ENCODE assay signal across 23 cellular contexts in the genomic region with DNA sequence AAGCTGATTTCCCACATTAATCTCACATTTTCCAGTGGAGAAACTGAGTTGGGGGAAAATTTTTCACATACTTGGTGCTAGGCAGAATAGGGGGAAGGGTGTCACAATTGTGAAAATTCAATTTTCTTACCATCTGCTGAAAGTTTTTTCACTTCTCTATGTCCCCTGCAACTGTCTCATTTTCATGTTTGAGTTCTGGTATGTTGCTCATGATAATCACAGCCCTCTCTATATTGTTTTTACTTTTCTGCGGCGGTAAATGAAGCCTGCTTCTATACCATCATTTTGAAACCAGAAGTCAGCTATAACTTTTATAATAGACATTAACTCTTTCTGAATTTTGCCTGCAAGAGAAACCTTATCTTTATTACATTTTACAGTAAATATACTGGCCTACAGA.
A peak's percentile ranks its signal among the peaks of the same experiment; 100 is the strongest.
DNase-seq lines count a peak whose midpoint lies in the region; ATAC-seq, FAIRE-seq and TF ChIP-seq lines count a peak whose summit lies in the region.
"Had no signal": no experiment of that assay in that cellular context is flagged by ENCODE, and none has a peak within 500 bp of the region (broad histone marks: within the 10 kb centered on the region; RNA-seq: fewer than 3 reads in every experiment).

No MANE protein-coding gene starts in this region.

- 92% methylated on average over 2 of the region's 2 CpGs; no CpG with 5 or more reads in 1 of the 2 experiments for WGBS in H1 (ENCODE audit: extremely low coverage in 1 of 2, insufficient coverage in 1 of 2, insufficient read length in 1 of 2, insufficient replicate concordance in 2 of 2, low coverage in 1 of 2, low lambda C conversion rate in 2 of 2, missing lambda C conversion rate in 1 of 2), 2 experiments

- POLR2A ChIA-PET in H1 (lab: Charles Lee; ENCODE audit: partially characterized antibody) (no interaction called here), MCF 10A (lab: Yijun Ruan, JAX) (no interaction called here)
- POLR2A ChIA-PET in CD4-positive, alpha-beta memory T cell (lab: Charles Lee; ENCODE audit: partially characterized antibody) = no interaction called here

- H3K4me3 ChIP-seq in OCI-LY3 (ENCODE audit: low read length) = peak overlapping the region; percentile 65
- no peak overlapping the region for H3K4me3 ChIP-seq in H1 (ENCODE audit: extremely low read depth in 1 of 4, insufficient read depth in 2 of 4, low read depth in 3 of 4, low read length in 4 of 4)
- no peak overlapping the region for H3K4me3 ChIP-seq in CD4-positive, alpha-beta memory T cell (ENCODE audit: low read length in 2 of 2)
- H3K4me3 ChIP-seq: A549; BLaER1 treated with 17β-estradiol and CSF1 and Interleukin-3, amounts not matched to agents 10 nM and 100 nM had no signal

- H3K4me1 ChIP-seq in OCI-LY3 (ENCODE audit: low read length) = peaks cover 41% of the 10 kb centered on the region
- peaks cover 0 to 2% (median 0%) of the 10 kb centered on the region in 4 experiments; a peak in 2 of 7 replicates for H3K4me1 ChIP-seq in H1 (replicated peaks in 1 of 4; ENCODE audit: control insufficient read depth in 3 of 4, insufficient read depth in 4 of 4, low read length in 3 of 4)
- H3K4me1 ChIP-seq in CD4-positive, alpha-beta memory T cell (ENCODE audit: insufficient read depth, low read length) = no peaks in the 10 kb centered on the region
- H3K4me1 ChIP-seq: A549 had no signal

- no peaks in the 10 kb centered on the region for H3K4me1 Mint-ChIP-seq in MCF 10A (ENCODE audit: insufficient read depth, unreplicated experiment)
- H3K4me1 Mint-ChIP-seq in CD4-positive, alpha-beta memory T cell = no peaks in the 10 kb centered on the region
- H3K4me1 Mint-ChIP-seq: B cell; CD8-positive, alpha-beta memory T cell had no signal

- H2BK120ac ChIP-seq in H1 (replicated peaks; ENCODE audit: low read depth, low read length) = no peak overlapping the region

- no peak overlapping the region for H3K4ac ChIP-seq in H1 (replicated peaks; ENCODE audit: insufficient read length, low read depth, low read length)

- no peak overlapping the region for H2BK5ac ChIP-seq in H1 (ENCODE audit: low read depth, low read length)

- FAIRE-seq in H1 (lab: Jason Lieb, UNC) = no peak
- FAIRE-seq: A549, GM12891 had no signal

- ATAC-seq in GM18868 (IDR thresholded peaks at IDR 0.05; ENCODE audit: unreplicated experiment) (peak; percentile 79), HG02678 (IDR thresholded peaks at IDR 0.05; ENCODE audit: unreplicated experiment) (no peak)
- ATAC-seq: A549 had no signal

- no peak overlapping the region for H4K8ac ChIP-seq in H1 (ENCODE audit: extremely low read depth, insufficient read depth, low read length)

- intact Hi-C loops in MCF 10A (cut with micrococcal nuclease) = no loop called here
- intact Hi-C loops in CD4-positive, alpha-beta memory T cell (cut with micrococcal nuclease) = no loop called here

- no peak for TF ChIP-seq POLR2A in H1 (IDR thresholded peaks at IDR 0.05; ENCODE audit: control extremely low read depth in 1 of 2, low read depth in 2 of 2, low read length in 2 of 2)

- no peak overlapping the region for H3K23ac ChIP-seq in H1 (ENCODE audit: insufficient read length)

- no peaks in the 10 kb centered on the region for H3K79me1 ChIP-seq in H1 (ENCODE audit: low read depth, low read length)

- H3K79me2 ChIP-seq in OCI-LY3 (ENCODE audit: low read length) (no peaks in the 10 kb centered on the region), H1 (ENCODE audit: control insufficient read depth in 1 of 2, insufficient read depth in 2 of 2, low read length in 2 of 2) (no peaks in the 10 kb centered on the region)

- CTCF ChIA-PET in H1 (lab: Charles Lee; ENCODE audit: partially characterized antibody) (interaction anchor here (0.9 kb wide), 1 partner anchor 58 kb away, joined by 3 read pairs; no protein-coding TSS in a partner anchor), MCF 10A (lab: Yijun Ruan, JAX) (interaction anchor here (0.8 kb wide), 1 partner anchor 179 kb away, joined by 3 read pairs; no protein-coding TSS in a partner anchor)
- CTCF ChIA-PET in CD4-positive, alpha-beta memory T cell (lab: Charles Lee; ENCODE audit: partially characterized antibody) = no interaction called here

- peak overlapping the region; percentile 84 for H3K4me2 ChIP-seq in OCI-LY3 (ENCODE audit: low read length)
- no peak overlapping the region for H3K4me2 ChIP-seq in H1 (ENCODE audit: insufficient read depth in 1 of 2, low read depth in 2 of 2, low read length in 2 of 2)
- H3K4me2 ChIP-seq: A549; BLaER1 treated with 17β-estradiol and CSF1 and Interleukin-3, amounts not matched to agents 10 nM and 100 nM had no signal

- peaks cover 6% of the 10 kb centered on the region for H3K36me3 ChIP-seq in OCI-LY3 (replicated peaks; ENCODE audit: low read depth, low read length)
- H3K36me3 ChIP-seq in H1 (ENCODE audit: control insufficient read depth in 2 of 4, insufficient read depth in 4 of 4, low read length in 3 of 4) = no peaks in the 10 kb centered on the region
- H3K36me3 ChIP-seq in CD4-positive, alpha-beta memory T cell (ENCODE audit: insufficient read depth, low read length) = no peaks in the 10 kb centered on the region
- H3K36me3 ChIP-seq: BLaER1 treated with 17β-estradiol and CSF1 and Interleukin-3, amounts not matched to agents 10 nM and 100 nM had no signal

- H3K9ac ChIP-seq in OCI-LY3 (ENCODE audit: low read length) (peak overlapping the region; percentile 60), H1 (replicated peaks in 1 of 4; ENCODE audit: extremely low read depth in 1 of 4, low read depth in 3 of 4, low read length in 3 of 4) (no peak overlapping the region)
- H3K9ac ChIP-seq: BLaER1 treated with 17β-estradiol and CSF1 and Interleukin-3, amounts not matched to agents 10 nM and 100 nM had no signal

- no peaks in the 10 kb centered on the region for H3K27me3 ChIP-seq in OCI-LY3 (ENCODE audit: low read depth, low read length)
- no peaks in the 10 kb centered on the region for H3K27me3 ChIP-seq in H1 (replicated peaks in 1 of 4; ENCODE audit: control insufficient read depth in 3 of 4, extremely low read depth in 1 of 4, insufficient read depth in 3 of 4, low read length in 3 of 4)
- no peaks in the 10 kb centered on the region for H3K27me3 ChIP-seq in CD4-positive, alpha-beta memory T cell (ENCODE audit: insufficient read depth, low read length)
- H3K27me3 ChIP-seq: BLaER1 treated with 17β-estradiol and CSF1 and Interleukin-3, amounts not matched to agents 10 nM and 100 nM had no signal

- no peak overlapping the region for H2BK20ac ChIP-seq in H1 (ENCODE audit: low read length)

- H2AFZ ChIP-seq in OCI-LY3 (ENCODE audit: low read depth, low read length) (peak overlapping the region; percentile 59; the same call in 1 of the 2 replicates), H1 (ENCODE audit: low read length) (peak overlapping the region; percentile 70; the same call in 1 of the 2 replicates)

- no peak overlapping the region for H3K56ac ChIP-seq in H1 (replicated peaks; ENCODE audit: insufficient read length, low read depth, low read length)

- no peaks in the 10 kb centered on the region for H3K23me2 ChIP-seq in H1 (ENCODE audit: low read depth, low read length)

- no peak overlapping the region for H2BK15ac ChIP-seq in H1 (ENCODE audit: low read length)

- H3K9me3 ChIP-seq in OCI-LY3 (ENCODE audit: insufficient read depth, low read length) = no peaks in the 10 kb centered on the region
- no peaks in the 10 kb centered on the region for H3K9me3 ChIP-seq in H1 (ENCODE audit: insufficient read depth in 2 of 2, low read depth in 1 of 2, low read length in 1 of 2)
- H3K9me3 ChIP-seq in CD4-positive, alpha-beta memory T cell (ENCODE audit: control insufficient read depth in 1 of 2, low read length in 2 of 2) = peaks cover 0 to 2% of the 10 kb centered on the region in 2 donors
- H3K9me3 ChIP-seq: A549; BLaER1 treated with 17β-estradiol and CSF1 and Interleukin-3, amounts not matched to agents 10 nM and 100 nM had no signal

- H4K20me1 ChIP-seq in OCI-LY3 (ENCODE audit: insufficient read depth, low read length) (no peaks in the 10 kb centered on the region), H1 (replicated peaks in 1 of 2; ENCODE audit: control insufficient read depth in 1 of 2, insufficient read depth in 2 of 2, low read length in 2 of 2) (no peaks in the 10 kb centered on the region)
- H4K20me1 ChIP-seq: BLaER1 treated with 17β-estradiol and CSF1 and Interleukin-3, amounts not matched to agents 10 nM and 100 nM had no signal

- no peak overlapping the region for H3K14ac ChIP-seq in H1 (ENCODE audit: insufficient read length)

- no peaks in the 10 kb centered on the region for H3K27me3 Mint-ChIP-seq in MCF 10A (ENCODE audit: insufficient read depth, unreplicated experiment)
- H3K27me3 Mint-ChIP-seq in CD4-positive, alpha-beta memory T cell = no peaks in the 10 kb centered on the region
- H3K27me3 Mint-ChIP-seq: B cell; CD4-positive, alpha-beta T cell; CD8-positive, alpha-beta memory T cell had no signal

- no peak overlapping the region for H2BK12ac ChIP-seq in H1 (ENCODE audit: low read depth, low read length)

- H4K91ac ChIP-seq in H1 (replicated peaks; ENCODE audit: insufficient read length, low read length) = no peak overlapping the region

- peak overlapping the region; percentile 94 for H3K27ac ChIP-seq in OCI-LY3 (ENCODE audit: low read length)
- no peak overlapping the region for H3K27ac ChIP-seq in H1 (ENCODE audit: low read depth, low read length)
- H3K27ac ChIP-seq in CD4-positive, alpha-beta memory T cell (ENCODE audit: low read depth, low read length) = no peak overlapping the region
- H3K27ac ChIP-seq: 22Rv1; A549; BLaER1 treated with 17β-estradiol and CSF1 and Interleukin-3, amounts not matched to agents 10 nM and 100 nM; C4-2B had no signal

- no peak overlapping the region for H2AK5ac ChIP-seq in H1 (ENCODE audit: low read depth, low read length)

- TF ChIP-seq CTCF in OCI-LY3 (IDR thresholded peaks at IDR 0.05; ENCODE audit: low read depth, low read length) (no peak), H1 (IDR thresholded peaks at IDR 0.05; ENCODE audit: control extremely low read depth in 1 of 3, insufficient read depth in 1 of 3, low read depth in 1 of 3, low read length in 3 of 3) (no peak), MCF 10A (IDR thresholded peaks at IDR 0.05; ENCODE audit: unreplicated experiment) (no peak)

- no peak overlapping the region for H4K5ac ChIP-seq in H1 (ENCODE audit: insufficient read length, low read depth, low read length)

- no peak overlapping the region for H3K18ac ChIP-seq in H1 (ENCODE audit: extremely low read depth, low read length)

- DNase-seq in H1 (ENCODE audit: low read depth in 1 of 2, low spot score in 2 of 2) (no peak), MCF 10A (ENCODE audit: unreplicated experiment) (no peak)
- no peak for DNase-seq in CD4-positive, alpha-beta memory T cell
- DNase-seq: AML-193; CD4-positive, alpha-beta T cell; CD8-positive, alpha-beta memory T cell; COR-L47; DMS 273 treated with DMSO at 0.1 percent for 48 hours; DMS153; DMS53; DMS79; DND-41; EL; GDM1 had no signal

- BruUV-seq in MCF 10A (replicated peaks; lab: Mats Ljungman, UMichigan) = no TSS peak

- no peaks in the 10 kb centered on the region for H3K36me3 Mint-ChIP-seq in MCF 10A (ENCODE audit: insufficient read depth, unreplicated experiment)
- no peaks in the 10 kb centered on the region for H3K36me3 Mint-ChIP-seq in CD4-positive, alpha-beta memory T cell
- H3K36me3 Mint-ChIP-seq: CD8-positive, alpha-beta memory T cell had no signal

- TF ChIP-seq RAD21 in H1 (IDR thresholded peaks at IDR 0.05 in 1 of 2, conservative IDR thresholded peaks at IDR 0.05 in 1 of 2; ENCODE audit: low read depth in 2 of 2, low read length in 2 of 2) = no peak

- H3K4me3 Mint-ChIP-seq in MCF 10A (ENCODE audit: unreplicated experiment) = no peak overlapping the region
- H3K4me3 Mint-ChIP-seq in CD4-positive, alpha-beta memory T cell = no peak overlapping the region
- H3K4me3 Mint-ChIP-seq: B cell; CD4-positive, alpha-beta T cell; CD8-positive, alpha-beta memory T cell had no signal

- no peak for TF ChIP-seq EP300 in H1 (IDR thresholded peaks at IDR 0.05; ENCODE audit: borderline replicate concordance in 1 of 2, low read depth in 2 of 2, low read length in 2 of 2)

- H3K9me3 Mint-ChIP-seq in MCF 10A (ENCODE audit: unreplicated experiment) = peaks cover 11% of the 10 kb centered on the region
- H3K9me3 Mint-ChIP-seq in CD4-positive, alpha-beta memory T cell = peaks cover 0 to 28% (median 22%) of the 10 kb centered on the region in 8 donors

- H3K27ac Mint-ChIP-seq in MCF 10A (ENCODE audit: low read depth, unreplicated experiment) = no peak overlapping the region
- H3K27ac Mint-ChIP-seq in CD4-positive, alpha-beta memory T cell = no peak overlapping the region
- H3K27ac Mint-ChIP-seq: B cell; CD4-positive, alpha-beta T cell; CD8-positive, alpha-beta memory T cell had no signal
